Comparison of ENCODE assay signal across 8 cellular contexts in the genomic region with DNA sequence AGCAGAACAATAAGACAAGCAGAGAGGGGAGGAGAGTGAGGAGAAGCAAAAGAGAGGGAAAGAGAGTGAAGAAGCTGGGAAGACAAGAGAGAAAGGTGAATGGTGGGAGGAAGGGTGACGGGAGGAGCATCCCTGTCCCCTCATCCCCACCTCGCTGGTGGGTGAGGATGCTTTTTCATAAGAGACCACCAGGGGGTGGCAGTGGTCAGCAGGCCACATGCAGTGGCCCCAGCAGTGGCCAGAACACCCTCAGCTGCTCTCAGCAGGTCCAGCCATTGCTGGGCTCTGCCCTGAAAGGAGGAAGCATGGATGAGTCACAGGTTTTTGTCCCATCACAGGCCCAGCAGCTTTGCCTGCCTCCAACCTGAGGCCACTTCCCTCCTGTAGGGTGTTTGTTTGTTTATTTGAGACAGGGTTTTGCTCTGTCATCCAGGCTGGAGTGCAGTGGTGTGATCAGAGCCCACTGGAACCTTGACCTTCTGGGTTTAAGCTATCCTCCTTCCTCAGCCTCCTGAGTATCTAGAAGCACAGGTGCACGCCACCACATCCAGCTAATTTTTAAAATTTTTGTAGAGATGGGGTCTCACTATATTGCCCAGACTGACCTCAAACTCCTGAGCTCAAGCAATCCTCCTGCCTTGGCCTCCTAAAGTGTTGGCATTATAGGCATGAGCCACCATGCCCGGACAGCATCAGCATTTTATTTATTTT. TPM values are rescaled to one million over a fixed set of nuclear protein-coding genes. Genes with fewer than 3 reads are reported as not detected.
DNase-seq lines count a peak whose midpoint lies in the region; ATAC-seq and TF ChIP-seq lines count a peak whose summit lies in the region.

No MANE protein-coding gene starts in this region.

- no peak overlapping the region for H3K27ac Mint-ChIP-seq in Caco-2 (ENCODE audit: unreplicated experiment)

- no peaks in the 10 kb centered on the region for H3K36me3 ChIP-seq in Caco-2 (ENCODE audit: control insufficient read depth, insufficient read depth, low read length)
- no peaks in the 10 kb centered on the region for H3K36me3 ChIP-seq in Peyer's patch
- H3K36me3 ChIP-seq in adipocyte (ENCODE audit: control insufficient read depth, insufficient read depth, low read length, severe bottlenecking): no peaks in the 10 kb centered on the region
- peaks cover 0 to 54% (median 0%) of the 10 kb centered on the region in 9 donors for H3K36me3 ChIP-seq in heart left ventricle
- H3K36me3 ChIP-seq in psoas muscle (ENCODE audit: insufficient read depth in 1 of 2, low read depth in 1 of 2): no peaks in the 10 kb centered on the region

- peak; percentile 47 for ATAC-seq in HG02798 (IDR thresholded peaks at IDR 0.05; ENCODE audit: poor library complexity, unreplicated experiment)
- peak; percentile 84 to 96 (median 95) for ATAC-seq in heart left ventricle
- ATAC-seq in psoas muscle: peak; percentile 87 to 91 (median 88)
- no peak for ATAC-seq in HG03196 (IDR thresholded peaks at IDR 0.05; ENCODE audit: unreplicated experiment)
- no peak for ATAC-seq in HG03460 (IDR thresholded peaks at IDR 0.05; ENCODE audit: unreplicated experiment)

- BruUV-seq in Caco-2 (replicated peaks; lab: Mats Ljungman, UMichigan): no TSS peak

- H3K36me3 Mint-ChIP-seq in Caco-2 (ENCODE audit: insufficient read depth, unreplicated experiment): no peaks in the 10 kb centered on the region

- H3K4me3 ChIP-seq in Caco-2 (ENCODE audit: low read depth, low read length) (no peak overlapping the region), Peyer's patch (no peak overlapping the region), adipocyte (ENCODE audit: low read length) (no peak overlapping the region), heart left ventricle (no peak overlapping the region), psoas muscle (no peak overlapping the region)

- no peak overlapping the region for H3K4me3 Mint-ChIP-seq in Caco-2 (ENCODE audit: unreplicated experiment)

- intact Hi-C loops in Caco-2 (cut with micrococcal nuclease; ENCODE audit: unreplicated experiment) (loop anchor here (1.0 kb wide), 2 partner anchors 143 to 181 kb away; no protein-coding TSS in a partner anchor), heart left ventricle (cut with DNase I) (loop anchor here in 9 of 10 donors (1.0 to 10.0 kb wide), 10 partner anchors 143 to 183 kb away; partner anchors contain the start of gene PIM1 (in 4 of the 9)), psoas muscle (cut with DNase I) (loop anchor here in 1 of 2 donors (2.0 kb wide), 1 partner anchor 143 kb away; no protein-coding TSS in a partner anchor)

- POLR2A ChIA-PET in Caco-2 (lab: Charles Lee): no interaction called here

- 58 to 64% (median 63%) methylated on average over 4 of the region's 4 CpGs for WGBS in heart left ventricle, 4 donors
- 59 to 67% (median 62%) methylated on average over 4 of the region's 4 CpGs for WGBS in psoas muscle, 3 donors

- CTCF ChIA-PET in Caco-2 (lab: Charles Lee): interaction anchor here (0.6 to 10.4 kb wide), 8 partner anchors 11 to 183 kb away, joined by 3 to 163 read pairs (median 6); no protein-coding TSS in a partner anchor

- H3K9me3 ChIP-seq in Caco-2 (0 out of 2 replicates have a peak, but pooled peaks cover 4% of the 10 kb centered on the region), Peyer's patch (no peaks in the 10 kb centered on the region), adipocyte (ENCODE audit: control insufficient read depth, low read length) (peaks cover 4% of the 10 kb centered on the region), heart left ventricle (peaks cover 0 to 9% (median 0%) of the 10 kb centered on the region in 12 donors), psoas muscle (no peaks in the 10 kb centered on the region)

- TF ChIP-seq POLR2A in Peyer's patch (IDR thresholded peaks at IDR 0.05) (no peak), heart left ventricle (IDR thresholded peaks at IDR 0.05) (peak in 1 of 2 donors; percentile 16)

- H3K4me1 ChIP-seq in Caco-2 (no peaks in the 10 kb centered on the region), Peyer's patch (no peaks in the 10 kb centered on the region), adipocyte (ENCODE audit: control insufficient read depth, insufficient read depth, low read length) (no peaks in the 10 kb centered on the region), heart left ventricle (peaks cover 0 to 21% (median 0%) of the 10 kb centered on the region in 12 donors), psoas muscle (no peaks in the 10 kb centered on the region)

- H3K9me3 Mint-ChIP-seq in Caco-2 (ENCODE audit: unreplicated experiment): no peaks in the 10 kb centered on the region

- peak overlapping the region in 1 of 4 donors; percentile 20 for H3K27ac ChIP-seq in Peyer's patch
- H3K27ac ChIP-seq in heart left ventricle: peak overlapping the region in 1 of 12 donors; percentile 47
- no peak overlapping the region for H3K27ac ChIP-seq in psoas muscle

- TF ChIP-seq CTCF in Caco-2 (IDR thresholded peaks at IDR 0.05; ENCODE audit: insufficient read depth in 1 of 2, low read depth in 1 of 2, low read length in 1 of 2, severe bottlenecking in 1 of 2, unreplicated experiment in 1 of 2) (peak; percentile 77 to 78), Peyer's patch (IDR thresholded peaks at IDR 0.05) (peak; percentile 43 to 75 (median 64)), heart left ventricle (IDR thresholded peaks at IDR 0.05) (peak; percentile 65 to 89 (median 78)), psoas muscle (IDR thresholded peaks at IDR 0.05) (peak; percentile 73)

- H3K27me3 ChIP-seq in Caco-2 (replicated peaks; ENCODE audit: control insufficient read depth, insufficient read depth, low read length) (no peaks in the 10 kb centered on the region), Peyer's patch (no peaks in the 10 kb centered on the region), adipocyte (replicated peaks; ENCODE audit: control insufficient read depth, insufficient read depth, low read length) (peaks cover 16% of the 10 kb centered on the region), heart left ventricle (no peaks in the 10 kb centered on the region), psoas muscle (ENCODE audit: insufficient read depth in 3 of 3, low read length in 2 of 3) (no peaks in the 10 kb centered on the region)

- peak; percentile 78 to 80 for DNase-seq in Caco-2
- peak in 2 of 3 donors; percentile 55 to 82 for DNase-seq in Peyer's patch
- DNase-seq in adipocyte (ENCODE audit: low read depth): peak; percentile 83
- peak; percentile 69 to 87 (median 82) for DNase-seq in heart left ventricle
- peak; percentile 74 to 85 for DNase-seq in psoas muscle

- H3K9ac ChIP-seq in adipocyte (ENCODE audit: low read length): no peak overlapping the region

- peaks cover 7% of the 10 kb centered on the region for H3K4me1 Mint-ChIP-seq in Caco-2 (ENCODE audit: low read depth, unreplicated experiment)

- H3K27me3 Mint-ChIP-seq in Caco-2 (ENCODE audit: insufficient read depth, unreplicated experiment): no peaks in the 10 kb centered on the region

RNA-seq across cellular contexts. Expression of gene FGD2, which starts 23.9 kb away (rescaled TPM):
- total RNA-seq in Caco-2 (2022) (not detected in 2 replicates), Peyer's patch (100 to 1,000 TPM in 1 of 4 donors, 10 to 100 TPM in 2, 1 to 10 TPM in 1; 2.5 to 292 (median 34.9) TPM), heart left ventricle (10 to 100 TPM in 2 of 9 donors, 1 to 10 TPM in 7; 1.4 to 45.8 (median 4.9) TPM), psoas muscle (1 to 10 TPM; 1.7 to 4.2 (median 3.1) TPM)
- polyA plus RNA-seq in heart left ventricle (1 to 10 TPM; 4.1 to 6.9 TPM), psoas muscle (1 to 10 TPM in 1 of 3 donors, under 1 TPM in 2; 0.75 to 1.5 (median 0.92) TPM)

RNA-seq across cellular contexts. Expression of gene MTCH1, which starts 43.4 kb away (rescaled TPM):
- 170 and 178 TPM in 2 replicates for total RNA-seq in Caco-2 (2022)
- 100 to 1,000 TPM; 127 to 186 (median 158) TPM for total RNA-seq in Peyer's patch
- total RNA-seq in heart left ventricle: 100 to 1,000 TPM; 144 to 320 (median 193) TPM
- 100 to 1,000 TPM; 104 to 367 TPM for polyA plus RNA-seq in heart left ventricle
- total RNA-seq in psoas muscle: 10 to 100 TPM; 74.6 to 89.2 (median 85.4) TPM
- 100 to 1,000 TPM; 110 to 230 (median 145) TPM for polyA plus RNA-seq in psoas muscle

Comparison
In these comparisons a context has a peak if more than half of its experiments do, and no peak if none do; other contexts are left out.
1. ATAC-seq: peak in HG02798 (single experiment), heart left ventricle (4 of 4) and psoas muscle (4 of 4); none in HG03196 (single experiment) and HG03460 (single experiment).
2. Peak in every context shown above with its lines, with median percentiles within 50 percentile points of each other: DNase-seq and CTCF ChIP-seq.